In genomic region chr6:73739097-73739496, GRCh38 we compare ENCODE assay signal across 1 cellular context.
TF ChIP-seq lines count a peak whose summit lies in the region.

No MANE protein-coding gene starts in this region.

TF ChIP-seq in HCT116, 20 proteins besides CTCF, POLR2A, EP300 and RAD21 (continued from another document):
- no peak for TF ChIP-seq SP1 (IDR thresholded peaks at IDR 0.05; ENCODE audit: low read depth)
- TF ChIP-seq EZH2phosphoT487 (IDR thresholded peaks at IDR 0.05; ENCODE audit: borderline replicate concordance): no peak
- no peak for TF ChIP-seq JUND (IDR thresholded peaks at IDR 0.05)
- no peak for TF ChIP-seq EGR1 (IDR thresholded peaks at IDR 0.05; ENCODE audit: low read depth)
- no peak for TF ChIP-seq SRF (IDR thresholded peaks at IDR 0.05; ENCODE audit: low read depth)
- no peak for TF ChIP-seq YY1 (IDR thresholded peaks at IDR 0.05; ENCODE audit: extremely low read depth, insufficient replicate concordance, low read depth, low read length)
TF ChIP-seq in HCT116: peak in this region for 0.
